Comparison of ENCODE assay signal across 1 cellular context in the genomic region with DNA sequence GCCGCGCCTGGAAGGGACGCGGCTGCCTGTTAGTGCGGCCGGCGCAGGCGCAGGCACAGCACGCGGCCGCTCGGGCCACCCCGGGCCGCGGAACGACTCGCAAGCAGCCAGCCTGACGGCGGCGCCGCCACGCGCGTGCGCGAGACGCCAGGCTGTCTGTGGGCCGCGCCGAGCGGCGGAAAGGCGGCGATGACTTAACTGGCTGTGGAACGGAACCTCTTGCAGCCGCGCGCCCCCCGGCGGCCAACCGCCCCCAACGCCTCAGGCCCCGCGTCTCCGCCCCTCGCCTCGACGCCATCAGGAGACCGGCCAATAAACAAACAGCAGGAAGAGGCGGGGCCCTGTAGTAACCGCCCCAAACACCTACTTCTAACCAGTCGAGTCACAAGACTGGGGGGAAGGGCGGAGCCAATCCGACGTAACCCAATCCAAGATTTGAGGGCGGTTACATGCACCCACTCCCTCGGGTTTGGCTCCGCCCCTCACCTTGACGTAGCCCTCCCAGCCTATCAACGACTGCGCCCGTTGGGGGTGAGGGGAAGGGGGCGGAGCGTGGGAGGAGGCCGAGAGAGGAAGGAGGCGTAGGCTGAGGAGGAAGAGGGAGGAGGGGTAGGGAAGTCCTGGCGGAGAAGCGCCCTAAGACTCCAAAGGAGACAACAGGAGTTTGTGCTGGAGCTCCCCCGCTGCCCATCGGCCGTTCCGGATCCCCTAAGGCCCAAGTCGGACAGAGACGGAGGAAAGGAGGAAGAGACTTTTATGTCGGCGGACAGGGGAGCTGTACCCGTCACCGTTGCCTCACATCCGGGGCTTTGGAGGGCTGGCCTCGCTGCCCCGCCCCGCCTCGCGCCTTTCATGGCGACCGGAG.
A peak's percentile ranks its signal among the peaks of the same experiment; 100 is the strongest.
TF ChIP-seq lines count a peak whose summit lies in the region.

TSS of gene FBRS (plus strand) at position 566 of the 865 bp plus-strand sequence. CDS start 1,088 bp downstream, outside the sequence.

TF ChIP-seq in HepG2, 621 proteins besides CTCF, POLR2A, EP300 and RAD21 (continued from another document and continues in another):
- TF ChIP-seq ZNF687 (CRISPR knock-in tag; IDR thresholded peaks at IDR 0.05) (peak; percentile 89), GPN1 (CRISPR knock-in tag; IDR thresholded peaks at IDR 0.05; ENCODE audit: borderline replicate concordance) (0 out of 2 replicates have a peak, but pooled peaks have one; percentile 38), DDIT3 (CRISPR knock-in tag; IDR thresholded peaks at IDR 0.05) (no peak), ZNF713 (CRISPR knock-in tag; IDR thresholded peaks at IDR 0.05) (peak; percentile 21; the same call in 1 of the 2 replicates), THRA (CRISPR knock-in tag; IDR thresholded peaks at IDR 0.05; ENCODE audit: borderline replicate concordance) (peak; percentile 61), KLF9 (CRISPR knock-in tag; IDR thresholded peaks at IDR 0.05; ENCODE audit: low read depth) (0 out of 2 replicates have a peak, but pooled peaks have one; percentile 15), SSRP1 (CRISPR knock-in tag; IDR thresholded peaks at IDR 0.05) (no peak), PCBP1 (IDR thresholded peaks at IDR 0.05; ENCODE audit: borderline replicate concordance, low read depth, low read length) (peak; percentile 96), ZNF879 (CRISPR knock-in tag; IDR thresholded peaks at IDR 0.05) (no peak), ONECUT2 (CRISPR knock-in tag; IDR thresholded peaks at IDR 0.05) (no peak), ZNF792 (CRISPR knock-in tag; IDR thresholded peaks at IDR 0.05) (peak; percentile 31), STAT6 (CRISPR knock-in tag; IDR thresholded peaks at IDR 0.05; ENCODE audit: borderline replicate concordance) (peak; percentile 50; the same call in 1 of the 2 replicates), DR1 (CRISPR knock-in tag; IDR thresholded peaks at IDR 0.05) (peak; percentile 70), ZNF572 (CRISPR knock-in tag; IDR thresholded peaks at IDR 0.05) (no peak), ZNF746 (CRISPR knock-in tag; IDR thresholded peaks at IDR 0.05) (peak; percentile 81), KLF13 (CRISPR knock-in tag; IDR thresholded peaks at IDR 0.05) (no peak), ATF6 (CRISPR knock-in tag; conservative IDR thresholded peaks at IDR 0.05) (no peak), REST (IDR thresholded peaks at IDR 0.05; ENCODE audit: borderline replicate concordance in 1 of 2, low read depth in 1 of 2, low read length in 2 of 2) (peak in 1 of 2 experiments; percentile 40; a peak in 1 of 4 replicates), HOXD1 (CRISPR knock-in tag; IDR thresholded peaks at IDR 0.05) (peak; percentile 58; the same call in 1 of the 2 replicates), ZNF546 (CRISPR knock-in tag; conservative IDR thresholded peaks at IDR 0.05) (peak; percentile 95), SATB2 (CRISPR knock-in tag; IDR thresholded peaks at IDR 0.05) (no peak), ZNF292 (CRISPR knock-in tag; IDR thresholded peaks at IDR 0.05; ENCODE audit: borderline replicate concordance, low read depth) (no peak), FOSL1 (CRISPR knock-in tag; IDR thresholded peaks at IDR 0.05; ENCODE audit: borderline replicate concordance) (no peak)
- TF ChIP-seq, protein P1, sequence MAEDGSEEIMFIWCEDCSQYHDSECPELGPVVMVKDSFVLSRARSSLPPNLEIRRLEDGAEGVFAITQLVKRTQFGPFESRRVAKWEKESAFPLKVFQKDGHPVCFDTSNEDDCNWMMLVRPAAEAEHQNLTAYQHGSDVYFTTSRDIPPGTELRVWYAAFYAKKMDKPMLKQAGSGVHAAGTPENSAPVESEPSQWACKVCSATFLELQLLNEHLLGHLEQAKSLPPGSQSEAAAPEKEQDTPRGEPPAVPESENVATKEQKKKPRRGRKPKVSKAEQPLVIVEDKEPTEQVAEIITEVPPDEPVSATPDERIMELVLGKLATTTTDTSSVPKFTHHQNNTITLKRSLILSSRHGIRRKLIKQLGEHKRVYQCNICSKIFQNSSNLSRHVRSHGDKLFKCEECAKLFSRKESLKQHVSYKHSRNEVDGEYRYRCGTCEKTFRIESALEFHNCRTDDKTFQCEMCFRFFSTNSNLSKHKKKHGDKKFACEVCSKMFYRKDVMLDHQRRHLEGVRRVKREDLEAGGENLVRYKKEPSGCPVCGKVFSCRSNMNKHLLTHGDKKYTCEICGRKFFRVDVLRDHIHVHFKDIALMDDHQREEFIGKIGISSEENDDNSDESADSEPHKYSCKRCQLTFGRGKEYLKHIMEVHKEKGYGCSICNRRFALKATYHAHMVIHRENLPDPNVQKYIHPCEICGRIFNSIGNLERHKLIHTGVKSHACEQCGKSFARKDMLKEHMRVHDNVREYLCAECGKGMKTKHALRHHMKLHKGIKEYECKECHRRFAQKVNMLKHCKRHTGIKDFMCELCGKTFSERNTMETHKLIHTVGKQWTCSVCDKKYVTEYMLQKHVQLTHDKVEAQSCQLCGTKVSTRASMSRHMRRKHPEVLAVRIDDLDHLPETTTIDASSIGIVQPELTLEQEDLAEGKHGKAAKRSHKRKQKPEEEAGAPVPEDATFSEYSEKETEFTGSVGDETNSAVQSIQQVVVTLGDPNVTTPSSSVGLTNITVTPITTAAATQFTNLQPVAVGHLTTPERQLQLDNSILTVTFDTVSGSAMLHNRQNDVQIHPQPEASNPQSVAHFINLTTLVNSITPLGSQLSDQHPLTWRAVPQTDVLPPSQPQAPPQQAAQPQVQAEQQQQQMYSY (CRISPR knock-in tag; IDR thresholded peaks at IDR 0.05), result peak; percentile 16; the same call in 1 of the 2 replicates
- TF ChIP-seq, protein P2, sequence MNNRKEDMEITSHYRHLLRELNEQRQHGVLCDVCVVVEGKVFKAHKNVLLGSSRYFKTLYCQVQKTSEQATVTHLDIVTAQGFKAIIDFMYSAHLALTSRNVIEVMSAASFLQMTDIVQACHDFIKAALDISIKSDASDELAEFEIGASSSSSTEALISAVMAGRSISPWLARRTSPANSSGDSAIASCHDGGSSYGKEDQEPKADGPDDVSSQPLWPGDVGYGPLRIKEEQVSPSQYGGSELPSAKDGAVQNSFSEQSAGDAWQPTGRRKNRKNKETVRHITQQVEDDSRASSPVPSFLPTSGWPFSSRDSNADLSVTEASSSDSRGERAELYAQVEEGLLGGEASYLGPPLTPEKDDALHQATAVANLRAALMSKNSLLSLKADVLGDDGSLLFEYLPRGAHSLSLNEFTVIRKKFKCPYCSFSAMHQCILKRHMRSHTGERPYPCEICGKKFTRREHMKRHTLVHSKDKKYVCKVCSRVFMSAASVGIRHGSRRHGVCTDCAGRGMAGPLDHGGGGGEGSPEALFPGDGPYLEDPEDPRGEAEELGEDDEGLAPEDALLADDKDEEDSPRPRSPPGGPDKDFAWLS (CRISPR knock-in tag; IDR thresholded peaks at IDR 0.05; ENCODE audit: borderline replicate concordance), result 0 out of 2 replicates have a peak, but pooled peaks have one; percentile 25
- TF ChIP-seq, protein P3, sequence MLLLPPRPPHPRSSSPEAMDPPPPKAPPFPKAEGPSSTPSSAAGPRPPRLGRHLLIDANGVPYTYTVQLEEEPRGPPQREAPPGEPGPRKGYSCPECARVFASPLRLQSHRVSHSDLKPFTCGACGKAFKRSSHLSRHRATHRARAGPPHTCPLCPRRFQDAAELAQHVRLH (CRISPR knock-in tag; IDR thresholded peaks at IDR 0.05; ENCODE audit: borderline replicate concordance, low read depth), result no peak; the same call in none of the 2 replicates
